1 cellular context compared by ENCODE assay signal in the genomic region with DNA sequence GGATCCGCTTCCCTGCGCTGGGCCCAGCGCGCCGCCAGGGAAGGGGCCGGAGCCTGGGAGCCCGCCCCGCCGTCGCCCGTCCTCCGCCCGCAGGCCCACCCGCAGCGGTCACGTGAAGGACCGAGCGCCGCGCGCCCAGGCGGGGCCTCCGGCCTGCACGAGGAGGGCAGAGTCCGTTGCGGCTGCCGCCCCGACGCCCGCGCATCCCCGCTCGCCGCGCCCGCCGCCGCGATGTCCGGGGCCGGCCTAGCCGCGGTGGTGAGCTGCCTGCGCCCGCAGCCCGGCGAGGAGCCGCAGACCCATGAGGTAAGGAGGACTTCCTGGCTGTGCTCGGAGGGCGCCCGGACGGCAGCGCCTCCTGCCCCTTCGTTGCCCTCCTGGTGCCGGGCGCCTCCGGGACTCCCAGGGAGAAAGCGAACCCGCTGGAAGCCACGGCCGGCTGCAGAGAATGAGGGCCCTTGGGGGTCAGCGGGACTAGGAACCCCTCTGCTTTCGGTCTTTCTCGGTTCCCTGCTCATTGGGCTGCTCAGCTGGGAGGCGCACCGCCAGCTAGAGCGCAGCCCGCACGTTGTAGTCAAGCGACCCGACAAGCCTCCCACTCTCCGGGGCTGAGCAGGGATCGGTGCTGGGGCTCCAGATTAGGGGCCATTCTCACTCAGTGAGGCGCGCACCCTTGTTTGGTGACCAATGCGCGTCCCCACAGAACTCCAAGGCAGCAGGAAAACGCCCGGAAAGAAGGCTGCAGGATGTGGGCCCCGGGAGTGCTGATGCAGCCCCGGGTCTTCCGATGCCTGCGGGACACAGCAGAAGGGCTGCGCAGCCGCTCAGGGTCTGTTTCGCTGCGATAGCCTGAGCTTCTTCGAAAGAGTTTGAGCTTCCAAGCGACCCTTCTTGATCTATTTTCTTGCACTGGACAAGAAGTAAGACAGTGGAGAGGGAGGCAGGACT. TPM values are rescaled to one million over a fixed set of nuclear protein-coding genes. Genes with fewer than 3 reads are reported as not detected.
"Had no signal": no experiment of that assay in that cellular context is flagged by ENCODE, and none has a peak within 500 bp of the region (broad histone marks: within the 10 kb centered on the region; RNA-seq: fewer than 3 reads in every experiment).

No MANE protein-coding gene starts in this region.

RNA-seq across cellular contexts. Expression of a gene that starts 40.9 kb away (rescaled TPM):
- polyA plus RNA-seq: immature natural killer cell had no signal
